ENCODE assay signal across 1 cellular context in genomic region chr4:137664416-137664815, GRCh38.
TF ChIP-seq lines count a peak whose summit lies in the region.

No MANE protein-coding gene starts in this region.

TF ChIP-seq in HEK293, 187 proteins besides CTCF, POLR2A, EP300 and RAD21 (continued from another document):
- no peak for TF ChIP-seq TSHZ1 (tag by site-specific recombination; IDR thresholded peaks at IDR 0.05; ENCODE audit: borderline replicate concordance)
- TF ChIP-seq PRDM4 (tag by site-specific recombination; IDR thresholded peaks at IDR 0.05) = no peak
- TF ChIP-seq BCL6B (tag by site-specific recombination; IDR thresholded peaks at IDR 0.05) = no peak
- TF ChIP-seq ZSCAN5A (tag by site-specific recombination; IDR thresholded peaks at IDR 0.05) = no peak
TF ChIP-seq in HEK293: peak in this region for 1.
